8 cellular contexts compared by ENCODE assay signal in the genomic region with DNA sequence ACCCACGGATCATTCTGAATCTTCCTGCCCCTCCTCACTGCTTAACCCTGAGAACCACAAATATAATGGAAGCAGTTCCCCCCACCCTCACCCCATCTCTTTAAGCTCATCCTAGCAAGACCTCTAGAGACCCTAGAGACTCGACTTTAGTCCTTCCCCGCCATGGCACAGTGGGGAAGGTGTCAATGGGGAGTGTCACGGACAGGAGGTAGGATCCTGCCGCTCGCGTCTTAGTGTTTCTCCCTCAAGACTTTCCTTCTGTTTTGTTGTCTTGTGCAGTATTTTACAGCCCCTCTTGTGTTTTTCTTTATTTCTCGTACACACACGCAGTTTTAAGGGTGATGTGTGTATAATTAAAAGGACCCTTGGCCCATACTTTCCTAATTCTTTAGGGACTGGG. TPM values are rescaled to one million over a fixed set of nuclear protein-coding genes. Genes with fewer than 3 reads are reported as not detected.
DNase-seq lines count a peak whose midpoint lies in the region; ATAC-seq and TF ChIP-seq lines count a peak whose summit lies in the region.

No MANE protein-coding gene starts in this region.

- H3K9ac ChIP-seq in KMS-11: peak overlapping the region; percentile 84; the same call in 1 of the 2 replicates

- H3K9me3 Mint-ChIP-seq in chondrocyte (ENCODE audit: low read depth) (no peaks in the 10 kb centered on the region), naive B cell (no peaks in the 10 kb centered on the region)

- peaks cover 20% of the 10 kb centered on the region; the same call in 1 of the 2 replicates for H3K79me2 ChIP-seq in KMS-11 (ENCODE audit: insufficient read depth, low read depth)

- peaks cover 5% of the 10 kb centered on the region for H3K36me3 Mint-ChIP-seq in chondrocyte (ENCODE audit: low read depth)
- H3K36me3 Mint-ChIP-seq in naive B cell: peaks cover 3 to 11% of the 10 kb centered on the region in 2 donors

- no peak for DNase-seq in chondrocyte (ENCODE audit: low spot score)
- no peak for DNase-seq in naive B cell
- DNase-seq in DMS 273 treated with DMSO at 0.1 percent for 48 hours (lab: John Stamatoyannopoulos, UW): no peak
- DNase-seq in NCI-H187 (lab: John Stamatoyannopoulos, UW): no peak
- DNase-seq in EL: no peak

- no peak for ATAC-seq in naive B cell (ENCODE audit: low read depth in 2 of 2)
- ATAC-seq in HG03196 (IDR thresholded peaks at IDR 0.05; ENCODE audit: unreplicated experiment): no peak

- H3K4me1 Mint-ChIP-seq in chondrocyte (ENCODE audit: low read depth) (peaks cover 17% of the 10 kb centered on the region), naive B cell (peaks cover 15 to 31% (median 17%) of the 10 kb centered on the region in 3 donors)

- peak overlapping the region; percentile 98 for H3K27ac Mint-ChIP-seq in chondrocyte (ENCODE audit: unreplicated experiment)
- H3K27ac Mint-ChIP-seq in naive B cell: peak overlapping the region in 5 of 6 donors; percentile 24 to 99 (median 98)

- no peaks in the 10 kb centered on the region for H4K20me1 ChIP-seq in KMS-11 (ENCODE audit: insufficient read depth)

- peaks cover 19% of the 10 kb centered on the region for H3K4me1 ChIP-seq in KMS-11 (ENCODE audit: low read depth, poor library complexity, severe bottlenecking)

- H3K27ac ChIP-seq in 22Rv1: peak overlapping the region; percentile 93
- H3K27ac ChIP-seq in KMS-11: peak overlapping the region; percentile 75

- H3K27me3 ChIP-seq in KMS-11 (ENCODE audit: insufficient read depth, low read depth): no peaks in the 10 kb centered on the region

- H3K36me3 ChIP-seq in KMS-11 (ENCODE audit: insufficient read depth): no peaks in the 10 kb centered on the region

- H2AFZ ChIP-seq in KMS-11 (ENCODE audit: low read depth): peak overlapping the region; percentile 72

- peak overlapping the region; percentile 70 for H3K4me2 ChIP-seq in KMS-11

- H3K4me3 Mint-ChIP-seq in chondrocyte (ENCODE audit: unreplicated experiment) (peak overlapping the region; percentile 91), naive B cell (peak overlapping the region in 7 of 8 donors; percentile 95 to 100 (median 97))

- H3K27me3 Mint-ChIP-seq in chondrocyte (ENCODE audit: low read depth) (no peaks in the 10 kb centered on the region), naive B cell (no peaks in the 10 kb centered on the region)

- H3K4me3 ChIP-seq in KMS-11 (IDR thresholded peaks at IDR 0.05; ENCODE audit: insufficient read depth, low read depth, low read length): peak overlapping the region; percentile 99

- no peak for TF ChIP-seq CTCF in 22Rv1 (IDR thresholded peaks at IDR 0.05)
- TF ChIP-seq CTCF in KMS-11 (conservative IDR thresholded peaks at IDR 0.05; ENCODE audit: low read depth, low read length): no peak
- TF ChIP-seq CTCF in chondrocyte (IDR thresholded peaks at IDR 0.05): no peak

RNA-seq across cellular contexts. Expression of gene PMF1, which starts 0.7 kb away (rescaled TPM):
- 35.8 to 40.5 TPM (median 38.6 TPM) in 3 replicates for total RNA-seq in chondrocyte
- 100 to 1,000 TPM; 107 to 157 (median 115) TPM for polyA plus RNA-seq in naive B cell (ENCODE audit: low read depth in 6 of 6)

RNA-seq across cellular contexts. Expression of gene SLC25A44, which starts 18.2 kb away (rescaled TPM):
- 13.4 to 17.5 TPM (median 17.2 TPM) in 3 replicates for total RNA-seq in chondrocyte
- polyA plus RNA-seq in naive B cell (ENCODE audit: low read depth in 6 of 6): 10 to 100 TPM in 4 of 6 donors, 1 to 10 TPM in 1, not detected in 1; 9.3 to 16.8 (median 12.9) TPM

RNA-seq across cellular contexts. Expression of gene BGLAP, which starts 29.9 kb away (rescaled TPM):
- total RNA-seq in chondrocyte: 0.82 TPM in 1 of 3 replicates, not detected in the others
- polyA plus RNA-seq in naive B cell (ENCODE audit: low read depth in 6 of 6): 1 to 10 TPM in 1 of 6 donors, not detected in 5; 1.1 TPM

RNA-seq across cellular contexts. Expression of gene PAQR6, which starts 35.7 kb away (rescaled TPM):
- total RNA-seq in chondrocyte: 4.9 to 6.9 TPM (median 4.9 TPM) in 3 replicates
- polyA plus RNA-seq in naive B cell (ENCODE audit: low read depth in 6 of 6): not detected

RNA-seq across cellular contexts. Expression of gene SEMA4A, which starts 58.7 kb away (rescaled TPM):
- total RNA-seq in chondrocyte: 1.6 to 2.5 TPM (median 2.0 TPM) in 3 replicates
- polyA plus RNA-seq in naive B cell (ENCODE audit: low read depth in 6 of 6): 10 to 100 TPM; 23.3 to 37.3 (median 29.5) TPM
